Comparison of ENCODE assay signal across 8 cellular contexts in the genomic region with DNA sequence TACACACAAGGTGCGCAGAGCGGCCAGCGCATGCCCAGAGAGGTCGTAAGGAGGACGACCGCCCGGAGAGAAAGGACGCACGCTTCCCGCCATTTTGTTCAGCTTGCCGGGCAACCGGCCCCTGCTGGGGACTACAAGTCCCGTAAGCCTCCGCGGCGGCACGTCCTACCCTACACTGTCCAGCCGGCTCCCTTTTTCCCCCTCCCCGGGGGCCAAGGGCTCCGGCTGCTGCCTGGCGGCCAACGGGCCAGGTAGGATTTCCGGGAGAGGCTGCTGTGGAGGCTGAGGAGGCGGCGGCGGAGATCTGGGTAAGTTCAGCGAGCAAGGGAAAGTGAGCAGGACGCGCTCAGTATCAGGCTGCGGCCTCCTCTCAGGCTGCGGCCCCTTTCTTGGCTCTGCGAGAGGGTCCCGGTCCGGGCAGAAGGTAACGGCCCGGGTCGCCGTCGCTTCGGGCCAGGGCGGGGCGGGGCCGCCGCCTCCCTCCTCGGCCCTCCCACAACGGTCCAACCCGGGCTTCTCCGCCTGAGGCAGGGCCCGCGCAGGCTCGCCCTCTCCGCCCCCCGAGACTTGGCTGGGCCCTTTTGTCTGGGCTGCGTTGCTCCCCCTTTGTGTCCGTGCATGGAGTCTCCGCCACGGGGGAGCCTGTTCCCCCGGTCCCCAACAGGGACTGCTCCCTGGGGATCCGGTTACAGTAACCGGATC. TPM values are rescaled to one million over a fixed set of nuclear protein-coding genes. Genes with fewer than 3 reads are reported as not detected.
DNase-seq lines count a peak whose midpoint lies in the region; ATAC-seq and TF ChIP-seq lines count a peak whose summit lies in the region.

A gene (plus strand): TSS at position 223 of the 702 bp plus-strand sequence. CDS start 37,708 bp downstream, outside the sequence.

- H4K20me1 ChIP-seq in DOHH2 (ENCODE audit: control insufficient read depth, insufficient read depth, low read depth, low read length) = no peaks in the 10 kb centered on the region
- no peaks in the 10 kb centered on the region for H4K20me1 ChIP-seq in GM23248 (ENCODE audit: insufficient read depth)

- in situ Hi-C loops in GM23248 (cut with MboI) = no loop called here

- H3K4me2 ChIP-seq in DOHH2 (ENCODE audit: low read length) (peak within 1 kb of the TSS; percentile 78), GM23248 (ENCODE audit: unreplicated experiment) (peak within 1 kb of the TSS; percentile 95)

- H2AFZ ChIP-seq in GM23248 = peak within 1 kb of the TSS; percentile 97

- TF ChIP-seq CTCF in DOHH2 (IDR thresholded peaks at IDR 0.05; ENCODE audit: low read depth, low read length, poor library complexity, severe bottlenecking) (no peak), LNCaP clone FGC (IDR thresholded peaks at IDR 0.05; ENCODE audit: control insufficient read depth, extremely low read depth, insufficient read depth) (no peak), RWPE2 (IDR thresholded peaks at IDR 0.05; ENCODE audit: poor library complexity, severe bottlenecking) (no peak), fibroblast of pulmonary artery (IDR thresholded peaks at IDR 0.05; ENCODE audit: low read length, missing control alignments) (no peak)

- peak within 1 kb of the TSS; percentile 90 for H3K9ac ChIP-seq in GM23248

- H3K27me3 ChIP-seq in DOHH2 (ENCODE audit: control insufficient read depth, low read length) (no peaks in the 10 kb centered on the region), GM23248 (replicated peaks; ENCODE audit: insufficient read depth) (no peaks in the 10 kb centered on the region), RWPE2 (ENCODE audit: insufficient read depth, poor library complexity, severe bottlenecking) (no peaks in the 10 kb centered on the region)

- WGBS in GM23248 (ENCODE audit: low coverage in 1 of 2, low lambda C conversion rate in 2 of 2, missing lambda C conversion rate in 2 of 2), 2 experiments = 1 to 2% methylated on average over 34 to 47 of the region's 60 CpGs

- H3F3A ChIP-seq in DOHH2 (ENCODE audit: control insufficient read depth, insufficient read depth) (0 out of 2 replicates have a peak, but pooled peaks cover 2% of the 10 kb centered on the region), GM23248 (ENCODE audit: insufficient read depth) (peaks cover 16% of the 10 kb centered on the region)

- H3K9me2 ChIP-seq in DOHH2 (replicated peaks; ENCODE audit: control insufficient read depth, low read length) = no peaks in the 10 kb centered on the region
- no peaks in the 10 kb centered on the region for H3K9me2 ChIP-seq in GM23248 (ENCODE audit: insufficient read depth)

- H3K36me3 ChIP-seq in DOHH2 (ENCODE audit: control insufficient read depth, low read length) (peaks cover 8% of the 10 kb centered on the region), GM23248 (ENCODE audit: low read depth) (no peaks in the 10 kb centered on the region), RWPE2 (ENCODE audit: low read depth) (peaks cover 12% of the 10 kb centered on the region; the same call in 1 of the 2 replicates)

- H3K4me3 ChIP-seq in DOHH2 (ENCODE audit: low read length) = peak within 1 kb of the TSS; percentile 97
- peak within 1 kb of the TSS; percentile 96 for H3K4me3 ChIP-seq in GM23248
- peak within 1 kb of the TSS; percentile 92 for H3K4me3 ChIP-seq in LNCaP clone FGC (ENCODE audit: low read depth, low read length)
- H3K4me3 ChIP-seq in RWPE2 (ENCODE audit: severe bottlenecking) = peak within 1 kb of the TSS; percentile 95
- peak within 1 kb of the TSS; percentile 90 for H3K4me3 ChIP-seq in fibroblast of pulmonary artery (replicated peaks; ENCODE audit: low read depth, low read length)

- H3K27me3 Mint-ChIP-seq in natural killer cell treated with Interleukin-12 subunit alpha and Interleukin-12 subunit beta and Interleukin-15 and Interleukin-18, amount 100 ng/mL, for 72 hours = no peaks in the 10 kb centered on the region

- peaks cover 18% of the 10 kb centered on the region for H3K4me1 ChIP-seq in DOHH2 (ENCODE audit: control insufficient read depth, low read length)
- peaks cover 12% of the 10 kb centered on the region for H3K4me1 ChIP-seq in GM23248 (ENCODE audit: insufficient read depth)
- H3K4me1 ChIP-seq in RWPE2 (ENCODE audit: insufficient read depth, poor library complexity, severe bottlenecking) = peaks cover 29% of the 10 kb centered on the region

- DNase-seq in GM23248 (peak; percentile 97), LNCaP clone FGC (ENCODE audit: low read depth) (peak; percentile 90), RWPE2 (ENCODE audit: low spot score) (peak; percentile 96), fibroblast of pulmonary artery (ENCODE audit: low read depth) (peak; percentile 94)
- DNase-seq in activated T-helper 9 cell treated with anti-CD3 and anti-CD28 coated beads, Interleukin-2, amount 50 U/mL, for 16 hours (ENCODE audit: low read depth) = peak; percentile 73
- peak; percentile 94 for DNase-seq in natural killer cell treated with Interleukin-12 subunit alpha and Interleukin-12 subunit beta and Interleukin-15 and Interleukin-18, amount 100 ng/mL, for 72 hours (ENCODE audit: low spot score)
- peak; percentile 81 for DNase-seq in stimulated activated naive CD4-positive, alpha-beta T cell treated with Interleukin-2 at 50 U/mL for 16 hours (lab: John Stamatoyannopoulos, UW)

- no peaks in the 10 kb centered on the region for H3K9me3 Mint-ChIP-seq in natural killer cell treated with Interleukin-12 subunit alpha and Interleukin-12 subunit beta and Interleukin-15 and Interleukin-18, amount 100 ng/mL, for 72 hours

- peak within 1 kb of the TSS; percentile 73 to 94 for H3K27ac Mint-ChIP-seq in natural killer cell treated with Interleukin-12 subunit alpha and Interleukin-12 subunit beta and Interleukin-15 and Interleukin-18, amount 100 ng/mL, for 72 hours

- peak; percentile 96 for ATAC-seq in RWPE2 (ENCODE audit: low read depth)
- ATAC-seq in natural killer cell treated with Interleukin-12 subunit alpha and Interleukin-12 subunit beta and Interleukin-15 and Interleukin-18, amount 100 ng/mL, for 72 hours = peak; percentile 96 to 97

- H3K27ac ChIP-seq in DOHH2 (ENCODE audit: low read depth, low read length) (peak within 1 kb of the TSS; percentile 76), GM23248 (peak within 1 kb of the TSS; percentile 82), RWPE2 (ENCODE audit: poor library complexity, severe bottlenecking) (peak within 1 kb of the TSS; percentile 75)

- no peaks in the 10 kb centered on the region for H3K36me3 Mint-ChIP-seq in natural killer cell treated with Interleukin-12 subunit alpha and Interleukin-12 subunit beta and Interleukin-15 and Interleukin-18, amount 100 ng/mL, for 72 hours

- H3K9me3 ChIP-seq in DOHH2 (ENCODE audit: control insufficient read depth, insufficient read depth, low read length) (no peaks in the 10 kb centered on the region), GM23248 (ENCODE audit: low read depth) (no peaks in the 10 kb centered on the region), RWPE2 (ENCODE audit: severe bottlenecking) (no peaks in the 10 kb centered on the region)

- H3K4me3 Mint-ChIP-seq in natural killer cell treated with Interleukin-12 subunit alpha and Interleukin-12 subunit beta and Interleukin-15 and Interleukin-18, amount 100 ng/mL, for 72 hours = peak within 1 kb of the TSS; percentile 84

- peaks cover 24 to 25% of the 10 kb centered on the region in 2 donors for H3K4me1 Mint-ChIP-seq in natural killer cell treated with Interleukin-12 subunit alpha and Interleukin-12 subunit beta and Interleukin-15 and Interleukin-18, amount 100 ng/mL, for 72 hours (ENCODE audit: low read depth in 2 of 2)

- H3K79me2 ChIP-seq in DOHH2 (ENCODE audit: control insufficient read depth, low read length) (peaks cover 45% of the 10 kb centered on the region), GM23248 (ENCODE audit: insufficient read depth) (peaks cover 39% of the 10 kb centered on the region)

RNA-seq across cellular contexts. Expression of the gene that starts here (rescaled TPM):
- 3.0 and 5.2 TPM in 2 replicates for total RNA-seq in GM23248 (2014; rRNA removed; shearing (Covaris generic))
- 14.3 and 14.7 TPM in 2 replicates for polyA plus RNA-seq in GM23248 (2016; fragmentation: Nextera tagmentation; extraction: Ambion mirVana)
- total RNA-seq in natural killer cell treated with Interleukin-12 subunit alpha and Interleukin-12 subunit beta and Interleukin-15 and Interleukin-18, amount 100 ng/mL, for 72 hours = 10 to 100 TPM; 30.2 to 32.7 TPM

Comparison
In these comparisons a context has a peak if more than half of its experiments do, and no peak if none do; other contexts are left out.
1. Peak in every context shown above with its lines: DNase-seq, ATAC-seq, H3K4me3 ChIP-seq and H3K27ac ChIP-seq.